In the genomic region with DNA sequence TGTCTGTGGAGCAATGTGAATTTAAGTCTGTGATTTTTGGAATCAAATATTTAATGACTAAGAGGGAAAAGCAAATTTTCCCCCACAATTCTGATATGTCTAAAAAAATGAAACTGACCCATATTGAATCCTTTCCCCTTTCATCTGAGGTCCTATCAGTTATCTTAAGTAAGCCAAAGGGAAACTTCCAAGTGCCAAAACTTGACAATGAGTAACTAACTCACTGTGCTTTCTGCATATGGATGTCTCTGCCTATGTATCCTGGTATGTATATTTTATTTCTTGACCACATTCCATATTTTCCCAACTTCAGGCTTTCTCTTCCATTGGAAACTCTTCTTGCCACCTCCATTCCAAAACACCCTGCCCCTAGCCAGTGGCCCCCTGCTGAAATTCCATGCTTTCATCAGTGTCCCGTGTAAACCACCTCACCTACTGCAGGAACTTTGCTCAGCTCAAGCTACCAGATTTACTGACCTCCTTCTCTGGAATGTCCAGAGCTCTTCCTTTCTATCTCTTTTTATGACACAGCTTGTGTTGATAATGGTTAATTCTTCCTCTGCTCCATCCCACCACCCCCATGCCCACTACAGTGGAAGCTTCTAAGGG, we compare ENCODE assay signal across 36 cellular contexts. TPM values are rescaled to one million over a fixed set of nuclear protein-coding genes. Genes with fewer than 3 reads are reported as not detected.
"Had no signal": no experiment of that assay in that cellular context is flagged by ENCODE, and none has a peak within 500 bp of the region (broad histone marks: within the 10 kb centered on the region; RNA-seq: fewer than 3 reads in every experiment).

No MANE protein-coding gene starts in this region.

- H3K9me3 ChIP-seq: esophagus squamous epithelium, gastroesophageal sphincter had no signal

- H3K36me3 ChIP-seq: esophagus squamous epithelium, gastroesophageal sphincter, WERI-Rb-1 had no signal

- H3K4me1 ChIP-seq: esophagus squamous epithelium, gastroesophageal sphincter had no signal

- H3K27ac Mint-ChIP-seq: activated B cell treated with CpG ODN at 0.5 μM for 24 hours; activated CD8-positive, alpha-beta T cell treated with anti-CD3 and anti-CD28 coated beads for 36 hours; activated naive CD8-positive, alpha-beta T cell; activated T-helper 17 cell treated with anti-CD3 and anti-CD28 coated beads, Interleukin-2, amount 50 U/mL, for 72 hours; T-helper 17 cell; T-helper 2 cell treated with Interferon-gamma antibody and Interleukin-4, amounts not matched to agents 5 μg/mL and 100 μg/mL, for 36 hours had no signal

- H3K27me3 Mint-ChIP-seq: activated B cell treated with CpG ODN at 0.5 μM for 24 hours; activated CD8-positive, alpha-beta T cell treated with anti-CD3 and anti-CD28 coated beads for 36 hours; activated T-helper 17 cell treated with anti-CD3 and anti-CD28 coated beads, Interleukin-2, amount 50 U/mL, for 72 hours; T-helper 17 cell had no signal

- H3K4me3 Mint-ChIP-seq: activated B cell treated with CpG ODN at 0.5 μM for 24 hours; activated CD8-positive, alpha-beta T cell treated with anti-CD3 and anti-CD28 coated beads for 36 hours; activated naive CD8-positive, alpha-beta T cell; activated T-cell treated with anti-CD3 and anti-CD28 coated beads, Interleukin-2, amount 50 U/mL, for 4 hours; activated T-helper 17 cell treated with anti-CD3 and anti-CD28 coated beads, Interleukin-2, amount 50 U/mL, for 72 hours; T-helper 17 cell; T-helper 2 cell treated with Interferon-gamma antibody and Interleukin-4, amounts not matched to agents 5 μg/mL and 100 μg/mL, for 36 hours had no signal

- H3K4me3 ChIP-seq: esophagus squamous epithelium, gastroesophageal sphincter had no signal

- H3K4me1 Mint-ChIP-seq: activated B cell treated with CpG ODN at 0.5 μM for 24 hours; activated T-helper 17 cell treated with anti-CD3 and anti-CD28 coated beads, Interleukin-2, amount 50 U/mL, for 72 hours; T-helper 17 cell had no signal

- H3K9me3 Mint-ChIP-seq: activated B cell treated with CpG ODN at 0.5 μM for 24 hours had no signal

- ATAC-seq: activated CD4-positive, CD25-positive, alpha-beta regulatory T cell treated with anti-CD3 and anti-CD28 coated beads, Interleukin-2, amount 50 U/mL, for 24 hours; activated CD8-positive, alpha-beta T cell treated with anti-CD3 and anti-CD28 coated beads for 36 hours; activated T-cell treated with anti-CD3 and anti-CD28 coated beads, Interleukin-2, amount 50 U/mL, for 4 hours; activated T-helper 17 cell treated with anti-CD3 and anti-CD28 coated beads, Interleukin-2, amount 50 U/mL, for 72 hours; gastroesophageal sphincter; T-helper 17 cell had no signal

- FAIRE-seq: astrocyte, colon, endometrium, endothelial cell of umbilical vein had no signal

- DNase-seq: activated B cell treated with CpG ODN at 0.5 μM for 24 hours; activated CD4-positive, alpha-beta T cell treated with anti-CD3 and anti-CD28 coated beads for 48 hours; activated CD4-positive, alpha-beta T cell treated with anti-CD3 and anti-CD28 coated beads, Interleukin-2, amount 50 U/mL, for 1 hour; activated CD4-positive, alpha-beta T cell treated with anti-CD3 and anti-CD28 coated beads, Interleukin-2, amount 50 U/mL, for 48 hours; activated CD8-positive, alpha-beta memory T cell treated with anti-CD3 and anti-CD28 coated beads for 24 hours; activated CD8-positive, alpha-beta T cell treated with anti-CD3 and anti-CD28 coated beads for 36 hours; activated effector memory CD4-positive, alpha-beta T cell treated with Interleukin-2 at 50 U/mL for 16 hours; activated gamma-delta T cell treated with Interleukin-2 at 50 U/mL for 16 hours; activated naive CD4-positive, alpha-beta T cell treated with anti-CD3 and anti-CD28 coated beads, Interleukin-2, amount 50 U/mL, for 16 hours; activated naive CD4-positive, alpha-beta T cell treated with Interleukin-2 at 50 U/mL for 16 hours; activated T-cell treated with anti-CD3 and anti-CD28 coated beads, Interleukin-2, amount 50 U/mL, for 4 hours; amniotic stem cell; anterior cingulate cortex; caudate nucleus; effector CD8-positive, alpha-beta T cell; esophagus squamous epithelium; foreskin melanocyte; T-helper 1 cell; T-helper 17 cell; T1000; WERI-Rb-1 had no signal

- H3K36me3 Mint-ChIP-seq: activated naive CD8-positive, alpha-beta T cell had no signal

- H3K27ac ChIP-seq: epithelial cell of prostate, esophagus squamous epithelium, gastroesophageal sphincter, WERI-Rb-1 had no signal

- H3K27me3 ChIP-seq: esophagus squamous epithelium, gastroesophageal sphincter had no signal

RNA-seq across cellular contexts. Expression of a gene that starts 59.0 kb away (rescaled TPM):
- total RNA-seq: activated B cell treated with CpG ODN at 0.5 μM for 24 hours; activated CD8-positive, alpha-beta T cell treated with anti-CD3 and anti-CD28 coated beads for 36 hours; activated T-helper 17 cell treated with anti-CD3 and anti-CD28 coated beads, Interleukin-2, amount 50 U/mL, for 72 hours; chondrocyte; dermis microvascular lymphatic vessel endothelial cell; endothelial cell of umbilical vein; fibroblast of lung; fibroblast of villous mesenchyme; glomerular endothelial cell; T-helper 17 cell had no signal
- polyA plus RNA-seq: endothelial cell of umbilical vein, fibroblast of lung had no signal
